In the genomic region with DNA sequence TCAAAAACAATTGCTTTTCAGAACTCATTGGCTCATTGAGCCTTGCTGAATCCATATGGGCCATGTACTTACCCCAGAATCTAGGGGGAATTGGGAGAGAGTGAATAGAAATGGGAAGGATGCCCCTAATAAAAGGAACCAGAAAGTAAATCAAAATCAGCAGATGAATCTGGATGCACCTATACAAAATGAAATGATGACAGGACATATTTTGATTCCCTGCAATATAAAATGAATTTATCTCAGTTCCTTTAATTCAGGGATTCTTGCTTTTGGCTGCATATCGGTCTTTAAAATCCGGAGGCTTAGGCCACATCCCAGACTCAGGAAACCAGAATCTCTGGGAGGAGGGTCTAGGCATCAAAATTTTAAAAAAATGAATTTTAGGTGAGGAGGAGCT, we compare ENCODE assay signal across 33 cellular contexts.
"Had no signal": no experiment of that assay in that cellular context is flagged by ENCODE, and none has a peak within 500 bp of the region (broad histone marks: within the 10 kb centered on the region; RNA-seq: fewer than 3 reads in every experiment).

No MANE protein-coding gene starts in this region.

- ATAC-seq: activated naive CD4-positive, alpha-beta T cell treated with anti-CD3 and anti-CD28 coated beads, Interleukin-2, amount 50 U/mL, for 72 hours; activated naive CD8-positive, alpha-beta T cell treated with anti-CD3 and anti-CD28 coated beads, Interleukin-2, amount 50 U/mL, for 24 hours; activated T-cell treated with anti-CD3 and anti-CD28 coated beads, Interleukin-2, amount 50 U/mL, for 4 hours; activated T-cell treated with anti-CD3 and anti-CD28 coated beads, Interleukin-2, amount 50 U/mL, for 72 hours; activated T-helper 17 cell treated with anti-CD3 and anti-CD28 coated beads, Interleukin-2, amount 50 U/mL, for 72 hours; body of pancreas had no signal

- FAIRE-seq: astrocyte, bronchial epithelial cell had no signal

- H3K4me3 ChIP-seq: adrenal gland, ascending aorta, body of pancreas, breast epithelium, cardiac muscle cell had no signal

- H3K9me3 ChIP-seq: body of pancreas had no signal

- H3K36me3 ChIP-seq: adrenal gland, ascending aorta, brain microvascular endothelial cell, breast epithelium, cardiac muscle cell had no signal

- DNase-seq: activated effector memory CD4-positive, alpha-beta T cell treated with anti-CD3 and anti-CD28 coated beads, Interleukin-2, amount 50 U/mL, for 16 hours; activated effector memory CD4-positive, alpha-beta T cell treated with Interleukin-2 at 50 U/mL for 16 hours; activated gamma-delta T cell; activated gamma-delta T cell treated with Interleukin-2 at 50 U/mL for 16 hours; activated naive CD4-positive, alpha-beta T cell; activated naive CD4-positive, alpha-beta T cell treated with anti-CD3 and anti-CD28 coated beads for 36 hours; activated naive CD4-positive, alpha-beta T cell treated with anti-CD3 and anti-CD28 coated beads, Interleukin-2, amount 10 ng/mL, durations not matched to agents 7 days and 5 days; activated naive CD4-positive, alpha-beta T cell treated with anti-CD3 and anti-CD28 coated beads, Interleukin-2, amount 50 U/mL, for 16 hours; activated naive CD4-positive, alpha-beta T cell treated with Interleukin-2 at 50 U/mL for 16 hours; activated naive CD8-positive, alpha-beta T cell treated with anti-CD3 and anti-CD28 coated beads for 36 hours; activated naive CD8-positive, alpha-beta T cell treated with anti-CD3 and anti-CD28 coated beads, Interleukin-2, amount 10 ng/mL, durations not matched to agents 7 days and 5 days; activated naive CD8-positive, alpha-beta T cell treated with anti-CD3 and anti-CD28 coated beads, Interleukin-2, amount 50 U/mL, for 24 hours; activated T-cell treated with anti-CD3 and anti-CD28 coated beads, Interleukin-2, amount 50 U/mL, for 24 hours; activated T-cell treated with anti-CD3 and anti-CD28 coated beads, Interleukin-2, amount 50 U/mL, for 4 hours; activated T-cell treated with anti-CD3 and anti-CD28 coated beads, Interleukin-2, amount 50 U/mL, for 48 hours; activated T-cell treated with anti-CD3 and anti-CD28 coated beads, Interleukin-2, amount 50 U/mL, for 72 hours; adrenal gland; amniotic stem cell; amygdala; anterior cingulate cortex; aorta; body of pancreas; brain microvascular endothelial cell; caudate nucleus; central memory CD4-positive, alpha-beta T cell; cerebellar nuclear complex had no signal

- H3K27ac ChIP-seq: adrenal gland, ascending aorta, body of pancreas, brain microvascular endothelial cell, breast epithelium, cardiac muscle cell had no signal

- H3K27me3 ChIP-seq: adrenal gland, ascending aorta, body of pancreas, brain microvascular endothelial cell, breast epithelium, cardiac muscle cell had no signal

- H3K4me1 ChIP-seq: adrenal gland, ascending aorta, body of pancreas, breast epithelium had no signal
